Comparison of ENCODE assay signal across 8 cellular contexts in genomic region chr17:48100591-48101011, GRCh38. TPM values are rescaled to one million over a fixed set of nuclear protein-coding genes. Genes with fewer than 3 reads are reported as not detected.
DNase-seq lines count a peak whose midpoint lies in the region; ATAC-seq and TF ChIP-seq lines count a peak whose summit lies in the region.

No MANE protein-coding gene starts in this region.

- intact Hi-C loops in Right ventricle myocardium superior (cut with DNase I): no loop called here
- intact Hi-C loops in ovary (cut with DNase I): no loop called here

- peak; percentile 20 for ATAC-seq in activated T-helper 17 cell treated with anti-CD3 and anti-CD28 coated beads, Interleukin-2, amount 50 U/mL, for 72 hours (replicated peaks)
- peak; percentile 42 for ATAC-seq in Right ventricle myocardium superior (ENCODE audit: poor library complexity)
- no peak for ATAC-seq in HG02678 (IDR thresholded peaks at IDR 0.05; ENCODE audit: unreplicated experiment)

- peak overlapping the region; percentile 99 for H3K4me3 Mint-ChIP-seq in activated T-cell treated with anti-CD3 and anti-CD28 coated beads, Interleukin-2, amount 50 U/mL, for 24 hours
- peak overlapping the region; percentile 99 for H3K4me3 Mint-ChIP-seq in activated T-helper 17 cell treated with anti-CD3 and anti-CD28 coated beads, Interleukin-2, amount 50 U/mL, for 72 hours

- 0 to 1% (median 0%) methylated on average over 23 of the region's 23 CpGs for WGBS in ovary, 3 donors

- no peaks in the 10 kb centered on the region for H3K36me3 ChIP-seq in ovary

- H3K27me3 Mint-ChIP-seq in activated T-cell treated with anti-CD3 and anti-CD28 coated beads, Interleukin-2, amount 50 U/mL, for 24 hours: no peaks in the 10 kb centered on the region
- H3K27me3 Mint-ChIP-seq in activated T-helper 17 cell treated with anti-CD3 and anti-CD28 coated beads, Interleukin-2, amount 50 U/mL, for 72 hours: no peaks in the 10 kb centered on the region

- H3K9me3 ChIP-seq in ovary: no peaks in the 10 kb centered on the region

- peaks cover 8% of the 10 kb centered on the region for H3K9me3 Mint-ChIP-seq in activated T-cell treated with anti-CD3 and anti-CD28 coated beads, Interleukin-2, amount 50 U/mL, for 24 hours
- no peaks in the 10 kb centered on the region for H3K9me3 Mint-ChIP-seq in activated T-helper 17 cell treated with anti-CD3 and anti-CD28 coated beads, Interleukin-2, amount 50 U/mL, for 72 hours

- H3K27ac Mint-ChIP-seq in activated T-cell treated with anti-CD3 and anti-CD28 coated beads, Interleukin-2, amount 50 U/mL, for 24 hours: peak overlapping the region; percentile 94
- peak overlapping the region; percentile 92 for H3K27ac Mint-ChIP-seq in activated T-helper 17 cell treated with anti-CD3 and anti-CD28 coated beads, Interleukin-2, amount 50 U/mL, for 72 hours

- H3K4me3 ChIP-seq in ovary: peak overlapping the region; percentile 99

- H3K4me1 ChIP-seq in ovary (ENCODE audit: insufficient read depth): peaks cover 6% of the 10 kb centered on the region

- H3K27ac ChIP-seq in ovary: peak overlapping the region; percentile 70 to 73

- H3K4me1 Mint-ChIP-seq in activated T-cell treated with anti-CD3 and anti-CD28 coated beads, Interleukin-2, amount 50 U/mL, for 24 hours (ENCODE audit: low read depth): peaks cover 54% of the 10 kb centered on the region
- H3K4me1 Mint-ChIP-seq in activated T-helper 17 cell treated with anti-CD3 and anti-CD28 coated beads, Interleukin-2, amount 50 U/mL, for 72 hours: peaks cover 10% of the 10 kb centered on the region

- TF ChIP-seq CTCF in ovary (IDR thresholded peaks at IDR 0.05): no peak

- H3K27me3 ChIP-seq in ovary: no peaks in the 10 kb centered on the region

- TF ChIP-seq POLR2A in ovary (IDR thresholded peaks at IDR 0.05): no peak

- H3K36me3 Mint-ChIP-seq in activated T-cell treated with anti-CD3 and anti-CD28 coated beads, Interleukin-2, amount 50 U/mL, for 24 hours (ENCODE audit: low read depth): peaks cover 17% of the 10 kb centered on the region
- peaks cover 2% of the 10 kb centered on the region for H3K36me3 Mint-ChIP-seq in activated T-helper 17 cell treated with anti-CD3 and anti-CD28 coated beads, Interleukin-2, amount 50 U/mL, for 72 hours (ENCODE audit: low read depth)

- DNase-seq in activated T-cell treated with anti-CD3 and anti-CD28 coated beads, Interleukin-2, amount 50 U/mL, for 24 hours: no peak
- DNase-seq in activated T-cell treated with anti-CD3 and anti-CD28 coated beads for 4 hours (no peak), NCI-H1105 treated with DMSO at 0.1 percent for 48 hours (lab: John Stamatoyannopoulos, UW) (peak; percentile 76), Right ventricle myocardium superior (peak; percentile 59), ovary (peak in 4 of 5 donors; percentile 59 to 72 (median 68)), 8988T (no peak)

- no peak for TF ChIP-seq EP300 in ovary (IDR thresholded peaks at IDR 0.05)

RNA-seq across cellular contexts. Expression of gene CBX1, which starts 0.7 kb away (rescaled TPM):
- 10 to 100 TPM; 30.0 to 48.4 TPM for total RNA-seq in activated T-helper 17 cell treated with anti-CD3 and anti-CD28 coated beads, Interleukin-2, amount 50 U/mL, for 72 hours
- total RNA-seq in Right ventricle myocardium superior (31.7 TPM), ovary (10 to 100 TPM; 35.4 to 83.5 (median 70.0) TPM)
- polyA plus RNA-seq in ovary: 100 to 1,000 TPM in 1 of 2 donors, 10 to 100 TPM in 1; 68.3 to 106 TPM

RNA-seq across cellular contexts. Expression of gene SNX11, which starts 7.0 kb away (rescaled TPM):
- 10 to 100 TPM; 22.8 to 24.7 TPM for total RNA-seq in activated T-helper 17 cell treated with anti-CD3 and anti-CD28 coated beads, Interleukin-2, amount 50 U/mL, for 72 hours
- total RNA-seq in Right ventricle myocardium superior (11.8 TPM), ovary (10 to 100 TPM in 5 of 7 donors, 1 to 10 TPM in 2; 7.1 to 21.3 (median 14.1) TPM)
- 10 to 100 TPM in 1 of 2 donors, 1 to 10 TPM in 1; 8.5 to 18.5 TPM for polyA plus RNA-seq in ovary

RNA-seq across cellular contexts. Expression of gene NFE2L1, which starts 52.4 kb away (rescaled TPM):
- 10 to 100 TPM; 77.7 to 91.8 TPM for total RNA-seq in activated T-helper 17 cell treated with anti-CD3 and anti-CD28 coated beads, Interleukin-2, amount 50 U/mL, for 72 hours
- total RNA-seq in Right ventricle myocardium superior: 911 TPM
- 100 to 1,000 TPM in 6 of 7 donors, 10 to 100 TPM in 1; 80.0 to 214 (median 165) TPM for total RNA-seq in ovary
- 100 to 1,000 TPM; 150 to 577 TPM for polyA plus RNA-seq in ovary

Comparison
In these comparisons a context has a peak if more than half of its experiments do, and no peak if none do; other contexts are left out.
1. DNase-seq: peak in NCI-H1105 treated with DMSO at 0.1 percent for 48 hours (single experiment), Right ventricle myocardium superior (single experiment) and ovary (4 of 5); none in activated T-cell treated with anti-CD3 and anti-CD28 coated beads, Interleukin-2, amount 50 U/mL, for 24 hours (single experiment), activated T-cell treated with anti-CD3 and anti-CD28 coated beads for 4 hours (single experiment) and 8988T (single experiment).